ENCODE assay signal across 8 cellular contexts in the genomic region with DNA sequence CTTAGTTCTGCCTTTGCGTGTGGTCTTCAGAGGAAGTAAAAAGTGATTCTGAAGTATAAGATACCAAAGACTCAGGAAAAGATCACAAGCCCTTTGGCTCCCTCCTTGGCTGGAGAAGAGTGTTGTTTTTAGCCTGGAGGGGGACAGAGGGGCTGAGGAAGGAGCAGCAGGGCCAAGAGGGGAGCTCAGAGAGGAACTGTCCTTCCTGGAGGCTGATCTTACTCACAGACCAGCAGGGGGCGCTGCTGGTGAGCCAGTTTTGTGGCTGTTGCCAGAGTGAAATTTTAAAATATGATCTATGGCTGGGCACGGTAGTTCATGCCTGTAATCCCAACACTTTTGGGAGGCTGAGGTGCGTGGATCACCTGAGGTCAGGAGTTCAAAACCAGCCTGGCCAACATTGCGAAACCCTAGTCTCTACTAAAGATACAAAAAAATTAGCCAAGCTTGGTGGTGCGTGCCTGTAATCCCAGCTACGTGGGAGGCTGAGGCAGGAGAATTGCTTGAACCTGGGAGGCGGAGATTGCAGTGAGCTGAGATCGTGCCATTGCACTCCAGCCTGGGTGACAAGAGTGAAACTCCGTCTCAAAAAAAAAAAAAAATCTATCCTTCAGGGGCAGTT.
DNase-seq lines count a peak whose midpoint lies in the region; ATAC-seq and TF ChIP-seq lines count a peak whose summit lies in the region.
"Not testable (repeated sequence)": the region's sequence is repeated elsewhere in the genome, so short reads cannot be mapped to it uniquely, and the experiment has no call there.

No MANE protein-coding gene starts in this region.

- H2BK120ac ChIP-seq in H9 (ENCODE audit: low read depth, low read length, poor library complexity, severe bottlenecking), result not testable (repeated sequence)

- not testable (repeated sequence) for H3K4ac ChIP-seq in H9 (ENCODE audit: low read depth, low read length)

- POLR2A ChIA-PET in CD4-positive, alpha-beta memory T cell (lab: Charles Lee; ENCODE audit: partially characterized antibody), result not testable (repeated sequence)

- H3K4me2 ChIP-seq in H9 (ENCODE audit: insufficient read depth, insufficient read length, low read length), result not testable (repeated sequence)

- no CpG with 5 or more reads among the region's 10 CpGs for WGBS in H9 (ENCODE audit: extremely low coverage, insufficient read length, low lambda C conversion rate)

- ATAC-seq in naive B cell (ENCODE audit: low read depth in 2 of 2), result not testable (repeated sequence)

- not testable (repeated sequence) for H3K23ac ChIP-seq in H9 (ENCODE audit: insufficient read length, low read depth, low read length)

- H3K9me3 ChIP-seq in CD4-positive, alpha-beta memory T cell (ENCODE audit: control insufficient read depth in 1 of 2, low read length in 2 of 2); H9 (ENCODE audit: control insufficient read depth, low read depth, low read length): not testable (repeated sequence)

- H3K23me2 ChIP-seq in H9 (ENCODE audit: insufficient read length, low read depth, low read length, poor library complexity, severe bottlenecking), result not testable (repeated sequence)

- H3K79me2 ChIP-seq in H9 (ENCODE audit: insufficient read depth, low read length), result not testable (repeated sequence)

- H3K9ac ChIP-seq in H9 (ENCODE audit: extremely low read depth, insufficient read length, low read length), result not testable (repeated sequence)

- H3T11ph ChIP-seq in H9 (ENCODE audit: low read length), result not testable (repeated sequence)

- not testable (repeated sequence) for H4K20me1 ChIP-seq in H9 (ENCODE audit: control insufficient read depth, insufficient read depth, insufficient read length)

- H4K8ac ChIP-seq in H9 (replicated peaks; ENCODE audit: insufficient read length, low read depth, low read length), result not testable (repeated sequence)

- H3K18ac ChIP-seq in H9 (ENCODE audit: insufficient read length, low read depth, low read length), result not testable (repeated sequence)

- not testable (repeated sequence) for H2AK5ac ChIP-seq in H9 (ENCODE audit: insufficient read length, low read length)

- not testable (repeated sequence) for H4K91ac ChIP-seq in H9 (ENCODE audit: insufficient read length, low read depth, low read length)

- not testable (repeated sequence) for H2BK15ac ChIP-seq in H9 (ENCODE audit: low read depth, low read length)

- CTCF ChIA-PET in CD4-positive, alpha-beta memory T cell (lab: Charles Lee; ENCODE audit: partially characterized antibody), result interaction anchor here (0.9 to 5.2 kb wide), 17 partner anchors 12 to 312 kb away, joined by 3 to 46 read pairs (median 4); no protein-coding TSS in a partner anchor

- H3K4me3 ChIP-seq in CD4-positive, alpha-beta memory T cell (ENCODE audit: low read length in 2 of 2); fibroblast of pulmonary artery (replicated peaks; ENCODE audit: low read depth, low read length): not testable (repeated sequence)

- not testable (repeated sequence) for H3K4me1 ChIP-seq in CD4-positive, alpha-beta memory T cell (ENCODE audit: insufficient read depth, low read length); H9 (ENCODE audit: insufficient read depth, low read length)

- H3K9me3 Mint-ChIP-seq in CD4-positive, alpha-beta memory T cell; H9; naive B cell: not testable (repeated sequence)

- peaks cover 0 to 12% (median 6%) of the 10 kb centered on the region in 4 donors for H3K4me1 Mint-ChIP-seq in CD4-positive, alpha-beta memory T cell
- peaks cover 25 to 40% of the 10 kb centered on the region in 2 experiments for H3K4me1 Mint-ChIP-seq in H9
- H3K4me1 Mint-ChIP-seq in naive B cell, result not testable (repeated sequence)

- not testable (repeated sequence) for H2BK5ac ChIP-seq in H9 (ENCODE audit: insufficient read length, low read length)

- H3K36me3 Mint-ChIP-seq in CD4-positive, alpha-beta memory T cell, result peaks cover 10 to 33% of the 10 kb centered on the region in 2 donors
- H3K36me3 Mint-ChIP-seq in H9 (ENCODE audit: insufficient read depth in 1 of 3, low read depth in 3 of 3); naive B cell: not testable (repeated sequence)

- H2BK12ac ChIP-seq in H9 (ENCODE audit: insufficient read length, low read depth, low read length), result not testable (repeated sequence)

- H3K27ac Mint-ChIP-seq in CD4-positive, alpha-beta memory T cell, result peak overlapping the region in 1 of 7 donors; percentile 55
- H3K27ac Mint-ChIP-seq in H9, result not testable (repeated sequence)
- peak overlapping the region in 2 of 6 donors; percentile 33 to 44 for H3K27ac Mint-ChIP-seq in naive B cell

- intact Hi-C loops in CD4-positive, alpha-beta memory T cell (cut with micrococcal nuclease), result not testable (repeated sequence)

- H2BK20ac ChIP-seq in H9 (ENCODE audit: low read depth, low read length, poor library complexity, severe bottlenecking), result not testable (repeated sequence)

- H3K27me3 Mint-ChIP-seq in CD4-positive, alpha-beta memory T cell; H9 (ENCODE audit: low read depth); naive B cell: not testable (repeated sequence)

- H2AFZ ChIP-seq in H9 (ENCODE audit: low read length), result not testable (repeated sequence)

- H3K4me3 Mint-ChIP-seq in CD4-positive, alpha-beta memory T cell, result peak overlapping the region in 3 of 8 donors; percentile 13 to 25 (median 25)
- H3K4me3 Mint-ChIP-seq in H9, result not testable (repeated sequence)
- peak overlapping the region in 1 of 8 donors; percentile 57 for H3K4me3 Mint-ChIP-seq in naive B cell

- TF ChIP-seq CTCF in H9 (conservative IDR thresholded peaks at IDR 0.05) (peak; percentile 90), VCaP (conservative IDR thresholded peaks at IDR 0.05) (peak; percentile 83), fibroblast of pulmonary artery (IDR thresholded peaks at IDR 0.05; ENCODE audit: low read length, missing control alignments) (peak; percentile 80)

- H3K27me3 ChIP-seq in CD4-positive, alpha-beta memory T cell (ENCODE audit: insufficient read depth, low read length); H9 (ENCODE audit: insufficient read depth, low read length): not testable (repeated sequence)

- peak in 4 of 5 donors; percentile 43 to 52 (median 46) for DNase-seq in CD4-positive, alpha-beta memory T cell
- DNase-seq in H9, result peak; percentile 78
- DNase-seq in NCI-H460 (ENCODE audit: extremely low read depth, low read depth), result peak; percentile 36
- peak; percentile 68 for DNase-seq in activated naive CD4-positive, alpha-beta T cell treated with anti-CD3 and anti-CD28 coated beads, Interleukin-2, amount 50 U/mL, for 16 hours
- peak; percentile 64 for DNase-seq in fibroblast of pulmonary artery (ENCODE audit: low read depth)
- DNase-seq in naive B cell, result peak; percentile 8
- DNase-seq in stimulated activated CD8-positive, alpha-beta memory T cell treated with anti-CD3 and anti-CD28 coated beads, Interleukin-4, amount 100 ng/mL, for 48 hours, result peak; percentile 79

- H3K79me1 ChIP-seq in H9 (ENCODE audit: insufficient read depth, low read depth, low read length, poor library complexity, severe bottlenecking), result not testable (repeated sequence)

- H3K14ac ChIP-seq in H9 (ENCODE audit: insufficient read depth, low read length), result not testable (repeated sequence)

- H4K5ac ChIP-seq in H9 (ENCODE audit: insufficient read length, low read depth, low read length), result not testable (repeated sequence)

- H3K27ac ChIP-seq in CD4-positive, alpha-beta memory T cell (ENCODE audit: low read depth, low read length); H9 (ENCODE audit: insufficient read length, low read depth, low read length); VCaP: not testable (repeated sequence)

- H3K56ac ChIP-seq in H9 (ENCODE audit: insufficient read length, low read depth, low read length), result not testable (repeated sequence)

- H3K36me3 ChIP-seq in CD4-positive, alpha-beta memory T cell (ENCODE audit: insufficient read depth, low read length), result not testable (repeated sequence)

Comparison
In these comparisons a context has a peak if more than half of its experiments do, and no peak if none do; other contexts are left out.
1. DNase-seq: peak in every context shown above with its lines; median percentile 79 in stimulated activated CD8-positive, alpha-beta memory T cell treated with anti-CD3 and anti-CD28 coated beads, Interleukin-4, amount 100 ng/mL, for 48 hours; 78 in H9; 68 in activated naive CD4-positive, alpha-beta T cell treated with anti-CD3 and anti-CD28 coated beads, Interleukin-2, amount 50 U/mL, for 16 hours; 64 in fibroblast of pulmonary artery; 46 in CD4-positive, alpha-beta memory T cell; 36 in NCI-H460; 8 in naive B cell.